In the genomic region with DNA sequence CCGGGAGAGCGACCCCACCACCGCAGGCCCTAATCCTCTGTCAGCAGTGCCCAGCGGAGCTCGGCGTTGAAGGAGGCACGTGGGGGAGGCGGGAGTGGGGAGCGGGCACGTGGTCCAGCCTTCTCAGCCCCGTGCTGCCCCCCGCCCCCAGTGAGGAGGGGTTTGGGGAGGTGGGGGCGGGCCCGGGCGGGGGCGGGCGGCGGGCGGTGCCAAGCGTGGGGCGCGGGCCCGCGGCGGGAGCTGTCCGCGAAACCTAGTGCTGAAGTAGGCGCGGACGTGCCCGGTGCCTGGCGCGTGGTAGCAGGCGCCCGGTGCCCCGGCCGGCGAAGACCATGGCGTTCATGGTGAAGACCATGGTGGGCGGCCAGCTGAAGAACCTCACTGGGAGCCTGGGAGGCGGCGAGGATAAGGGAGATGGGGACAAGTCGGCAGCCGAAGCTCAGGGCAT, we compare ENCODE assay signal across 1 cellular context.
TF ChIP-seq lines count a peak whose summit lies in the region.

A gene with protein sequence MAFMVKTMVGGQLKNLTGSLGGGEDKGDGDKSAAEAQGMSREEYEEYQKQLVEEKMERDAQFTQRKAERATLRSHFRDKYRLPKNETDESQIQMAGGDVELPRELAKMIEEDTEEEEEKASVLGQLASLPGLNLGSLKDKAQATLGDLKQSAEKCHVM (plus strand): TSS at position 256 of the 448 bp plus-strand sequence. CDS start 77 bp downstream, at position 333.

TF ChIP-seq in K562, 482 proteins besides CTCF, POLR2A, EP300 and RAD21 (continued from another document):
- TF ChIP-seq REST (CRISPR knock-in tag; IDR thresholded peaks at IDR 0.05; ENCODE audit: low read depth) = peak; percentile 96
- peak in 1 of 3 experiments; percentile 31 for TF ChIP-seq YY1 (IDR thresholded peaks at IDR 0.05; ENCODE audit: borderline replicate concordance in 1 of 3, control insufficient read depth in 1 of 3, extremely low read depth in 1 of 3, insufficient read depth in 3 of 3, insufficient read length in 1 of 3, insufficient replicate concordance in 2 of 3, low read depth in 1 of 3, low read length in 2 of 3)
- TF ChIP-seq ZNF766 (CRISPR knock-in tag; conservative IDR thresholded peaks at IDR 0.05) = peak; percentile 60
- 0 out of 4 replicates have a peak, but pooled peaks of 1 of the 2 experiments have one; percentile 22 for TF ChIP-seq MNT (conservative IDR thresholded peaks at IDR 0.05)
- peak; percentile 90 for TF ChIP-seq HNRNPL (IDR thresholded peaks at IDR 0.05; ENCODE audit: low read depth, low read length)
- peak; percentile 36; the same call in 1 of the 2 replicates for TF ChIP-seq EGR1 (conservative IDR thresholded peaks at IDR 0.05)
- no peak for TF ChIP-seq TAF9B (IDR thresholded peaks at IDR 0.05; ENCODE audit: partially characterized antibody)
- no peak for TF ChIP-seq DNMT1 (IDR thresholded peaks at IDR 0.05)
- TF ChIP-seq MTA1 (IDR thresholded peaks at IDR 0.05; ENCODE audit: borderline replicate concordance) = no peak
- peak; percentile 68; the same call in 1 of the 2 replicates for TF ChIP-seq PRMT5 (CRISPR knock-in tag; IDR thresholded peaks at IDR 0.05)
- no peak for TF ChIP-seq SMAD1 (IDR thresholded peaks at IDR 0.05; ENCODE audit: low read depth, low read length, partially characterized antibody)
- TF ChIP-seq, protein P1, sequence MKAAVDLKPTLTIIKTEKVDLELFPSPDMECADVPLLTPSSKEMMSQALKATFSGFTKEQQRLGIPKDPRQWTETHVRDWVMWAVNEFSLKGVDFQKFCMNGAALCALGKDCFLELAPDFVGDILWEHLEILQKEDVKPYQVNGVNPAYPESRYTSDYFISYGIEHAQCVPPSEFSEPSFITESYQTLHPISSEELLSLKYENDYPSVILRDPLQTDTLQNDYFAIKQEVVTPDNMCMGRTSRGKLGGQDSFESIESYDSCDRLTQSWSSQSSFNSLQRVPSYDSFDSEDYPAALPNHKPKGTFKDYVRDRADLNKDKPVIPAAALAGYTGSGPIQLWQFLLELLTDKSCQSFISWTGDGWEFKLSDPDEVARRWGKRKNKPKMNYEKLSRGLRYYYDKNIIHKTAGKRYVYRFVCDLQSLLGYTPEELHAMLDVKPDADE (conservative IDR thresholded peaks at IDR 0.05; ENCODE audit: control insufficient read depth, low read depth, low read length) = 0 out of 2 replicates have a peak, but pooled peaks have one; percentile 27
- no peak for TF ChIP-seq ZNF780A (CRISPR knock-in tag; IDR thresholded peaks at IDR 0.05)
- TF ChIP-seq ZNF197 (CRISPR knock-in tag; IDR thresholded peaks at IDR 0.05; ENCODE audit: low read depth) = no peak
- no peak for TF ChIP-seq CBX1 (IDR thresholded peaks at IDR 0.05; ENCODE audit: low read depth)
- TF ChIP-seq ZNF511 (CRISPR knock-in tag; IDR thresholded peaks at IDR 0.05) = 0 out of 2 replicates have a peak, but pooled peaks have one; percentile 24
- no peak for TF ChIP-seq SAFB2 (IDR thresholded peaks at IDR 0.05; ENCODE audit: borderline replicate concordance, low read depth, low read length, severe bottlenecking)
- no peak for TF ChIP-seq KDM2B (CRISPR knock-in tag; IDR thresholded peaks at IDR 0.05)
- no peak for TF ChIP-seq ZNF212 (CRISPR knock-in tag; IDR thresholded peaks at IDR 0.05)
- TF ChIP-seq SIN3A (IDR thresholded peaks at IDR 0.05; ENCODE audit: borderline replicate concordance in 2 of 2, control insufficient read depth in 1 of 2, low read depth in 2 of 2, low read length in 2 of 2) = peak in 1 of 2 experiments; percentile 78; a peak in 1 of 4 replicates
- TF ChIP-seq VEZF1 (CRISPR knock-in tag; IDR thresholded peaks at IDR 0.05) = peak; percentile 75
- TF ChIP-seq ZC3H8 (IDR thresholded peaks at IDR 0.05) = no peak
- TF ChIP-seq NR3C1 (CRISPR knock-in tag; IDR thresholded peaks at IDR 0.05) = peak; percentile 48; the same call in 1 of the 2 replicates
- TF ChIP-seq MIER1 (IDR thresholded peaks at IDR 0.05; ENCODE audit: low read depth) = peak; percentile 88
- TF ChIP-seq, protein P2, sequence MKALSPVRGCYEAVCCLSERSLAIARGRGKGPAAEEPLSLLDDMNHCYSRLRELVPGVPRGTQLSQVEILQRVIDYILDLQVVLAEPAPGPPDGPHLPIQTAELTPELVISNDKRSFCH (CRISPR knock-in tag; IDR thresholded peaks at IDR 0.05) = no peak
- TF ChIP-seq, protein P2 (tag; IDR thresholded peaks at IDR 0.05) = no peak
- no peak for TF ChIP-seq SIRT6 (IDR thresholded peaks at IDR 0.05; ENCODE audit: low read depth, low read length)
- TF ChIP-seq, protein P3, sequence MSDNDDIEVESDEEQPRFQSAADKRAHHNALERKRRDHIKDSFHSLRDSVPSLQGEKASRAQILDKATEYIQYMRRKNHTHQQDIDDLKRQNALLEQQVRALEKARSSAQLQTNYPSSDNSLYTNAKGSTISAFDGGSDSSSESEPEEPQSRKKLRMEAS (CRISPR knock-in tag; IDR thresholded peaks at IDR 0.05) = 0 out of 2 replicates have a peak, but pooled peaks have one; percentile 28
- TF ChIP-seq, protein P4, sequence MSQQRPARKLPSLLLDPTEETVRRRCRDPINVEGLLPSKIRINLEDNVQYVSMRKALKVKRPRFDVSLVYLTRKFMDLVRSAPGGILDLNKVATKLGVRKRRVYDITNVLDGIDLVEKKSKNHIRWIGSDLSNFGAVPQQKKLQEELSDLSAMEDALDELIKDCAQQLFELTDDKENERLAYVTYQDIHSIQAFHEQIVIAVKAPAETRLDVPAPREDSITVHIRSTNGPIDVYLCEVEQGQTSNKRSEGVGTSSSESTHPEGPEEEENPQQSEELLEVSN (IDR thresholded peaks at IDR 0.05; ENCODE audit: borderline replicate concordance in 1 of 2, extremely low read depth in 1 of 2, insufficient read depth in 1 of 2, insufficient read length in 1 of 2, low read depth in 1 of 2, low read length in 1 of 2, poor library complexity in 1 of 2, severe bottlenecking in 1 of 2) = peak in 1 of 2 experiments; percentile 58
- TF ChIP-seq MLLT1 (IDR thresholded peaks at IDR 0.05) = no peak
- peak; percentile 31; the same call in 1 of the 2 replicates for TF ChIP-seq ZNF263 (CRISPR knock-in tag; IDR thresholded peaks at IDR 0.05; ENCODE audit: borderline replicate concordance)
- no peak for TF ChIP-seq KDM5B (IDR thresholded peaks at IDR 0.05; ENCODE audit: insufficient replicate concordance, low read depth, low read length)
- peak; percentile 87 for TF ChIP-seq EHMT2 (IDR thresholded peaks at IDR 0.05)
TF ChIP-seq in K562: peak in this region for 17.
